14 cellular contexts compared by ENCODE assay signal in the genomic region with DNA sequence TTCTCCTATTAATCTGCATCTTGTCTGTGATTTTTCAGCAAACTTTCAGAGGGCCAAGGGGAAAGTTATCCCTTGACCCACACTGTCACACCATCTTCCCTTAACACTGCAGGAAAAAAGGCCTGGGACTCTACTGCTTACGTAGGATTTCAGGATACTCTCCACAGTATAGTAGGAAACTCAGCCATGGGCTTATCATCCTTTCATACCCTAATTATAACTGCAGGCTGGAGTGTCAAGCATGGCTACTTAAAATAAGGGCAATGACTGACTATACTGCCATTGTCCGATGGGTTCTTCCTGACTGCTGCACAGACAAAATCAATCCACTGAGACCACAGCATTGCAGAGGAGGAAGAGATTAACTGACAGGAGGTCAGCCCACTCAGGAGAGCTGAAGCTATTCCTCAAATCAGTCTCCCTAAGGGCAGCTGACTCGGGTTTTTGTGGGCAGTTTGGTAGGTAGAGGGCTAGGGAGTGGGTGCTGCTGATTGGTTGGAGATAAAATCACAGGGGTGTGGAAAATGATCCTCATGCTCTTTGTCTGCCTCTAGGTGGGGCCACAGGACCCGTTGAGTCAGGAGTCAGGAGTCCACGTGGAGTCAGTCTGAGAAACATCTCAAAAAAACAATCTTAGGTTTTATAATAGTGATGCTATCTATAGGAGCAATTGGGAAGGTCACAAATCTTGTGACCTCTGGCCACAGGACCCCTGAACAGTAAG.
DNase-seq lines count a peak whose midpoint lies in the region; ATAC-seq and TF ChIP-seq lines count a peak whose summit lies in the region.
"Had no signal": no experiment of that assay in that cellular context is flagged by ENCODE, and none has a peak within 500 bp of the region (broad histone marks: within the 10 kb centered on the region; RNA-seq: fewer than 3 reads in every experiment).

No MANE protein-coding gene starts in this region.

- H3K27ac ChIP-seq in endodermal cell (ENCODE audit: low read depth, low read length) (no peak overlapping the region), gastrocnemius medialis (no peak overlapping the region)
- H3K27ac ChIP-seq: uterus had no signal

- in situ Hi-C loops in gastrocnemius medialis (cut with MboI; ENCODE audit: low sequenced_read_pairs in 4 of 4), result no loop called here

- H3K36me3 ChIP-seq in endodermal cell (ENCODE audit: control insufficient read depth, insufficient read depth, low read length), result no peaks in the 10 kb centered on the region
- no peaks in the 10 kb centered on the region for H3K36me3 ChIP-seq in gastrocnemius medialis
- H3K36me3 ChIP-seq: uterus had no signal

- peak; percentile 50 for ATAC-seq in GM18861 (IDR thresholded peaks at IDR 0.05; ENCODE audit: unreplicated experiment)
- ATAC-seq in gastrocnemius medialis, result no peak
- no peak for ATAC-seq in HG03135 (IDR thresholded peaks at IDR 0.05; ENCODE audit: unreplicated experiment)

- no peak for TF ChIP-seq POLR2A in NB4 (IDR thresholded peaks at IDR 0.05; ENCODE audit: extremely low read depth, insufficient read length)
- no peak for TF ChIP-seq POLR2A in gastrocnemius medialis (IDR thresholded peaks at IDR 0.05)

- WGBS in endodermal cell (ENCODE audit: insufficient coverage in 1 of 2, insufficient read length in 1 of 2), 2 experiments, result 91 to 97% methylated on average over 3 to 5 of the region's 5 CpGs

- H3K9me3 Mint-ChIP-seq in endodermal cell, result peaks cover 6% of the 10 kb centered on the region
- H3K9me3 Mint-ChIP-seq: activated naive CD4-positive, alpha-beta T cell treated with anti-CD3 and anti-CD28 coated beads, Interleukin-2, amount 50 U/mL, for 72 hours; mesothelial cell of epicardium; T-helper 1 cell treated with Interleukin-12 subunit alpha and Interleukin-12 subunit beta and Interleukin-4 antibody, amounts not matched to agents 30 μg/mL and 1 μg/mL, for 36 hours had no signal

- peaks cover 12% of the 10 kb centered on the region for H3K9me3 ChIP-seq in endodermal cell (ENCODE audit: control insufficient read depth, low read length)
- no peaks in the 10 kb centered on the region for H3K9me3 ChIP-seq in gastrocnemius medialis
- H3K9me3 ChIP-seq: uterus had no signal

- intact Hi-C loops in gastrocnemius medialis (cut with DNase I; ENCODE audit: low total_unique reads), result no loop called here

- no peaks in the 10 kb centered on the region for H3K27me3 Mint-ChIP-seq in endodermal cell (ENCODE audit: insufficient read depth)

- no peaks in the 10 kb centered on the region for H3K36me3 Mint-ChIP-seq in endodermal cell (ENCODE audit: low read depth)
- H3K36me3 Mint-ChIP-seq: activated naive CD4-positive, alpha-beta T cell treated with anti-CD3 and anti-CD28 coated beads, Interleukin-2, amount 50 U/mL, for 72 hours; mesothelial cell of epicardium had no signal

- H3K4me3 ChIP-seq in NB4 (ENCODE audit: low read depth, low read length), result no peak overlapping the region
- H3K4me3 ChIP-seq in endodermal cell (ENCODE audit: low read length), result peak overlapping the region; percentile 7
- H3K4me3 ChIP-seq in gastrocnemius medialis, result no peak overlapping the region
- H3K4me3 ChIP-seq: uterus had no signal

- H3K4me1 Mint-ChIP-seq in endodermal cell, result peaks cover 42% of the 10 kb centered on the region

- no peaks in the 10 kb centered on the region for H3K27me3 ChIP-seq in endodermal cell (ENCODE audit: control insufficient read depth, insufficient read depth, low read length, poor library complexity, severe bottlenecking)
- no peaks in the 10 kb centered on the region for H3K27me3 ChIP-seq in gastrocnemius medialis
- H3K27me3 ChIP-seq: uterus had no signal

- peaks cover 2% of the 10 kb centered on the region for H3K4me1 ChIP-seq in endodermal cell (ENCODE audit: control insufficient read depth, insufficient read depth, low read length)
- no peaks in the 10 kb centered on the region for H3K4me1 ChIP-seq in gastrocnemius medialis
- H3K4me1 ChIP-seq: uterus had no signal

- H3K9ac ChIP-seq in endodermal cell (ENCODE audit: extremely low read depth, low read length, poor library complexity, severe bottlenecking), result no peak overlapping the region

- TF ChIP-seq CTCF in NB4 (IDR thresholded peaks at IDR 0.05; ENCODE audit: low read depth, low read length) (no peak), endodermal cell (conservative IDR thresholded peaks at IDR 0.05) (peak; percentile 31), gastrocnemius medialis (IDR thresholded peaks at IDR 0.05 in 4 of 5, conservative IDR thresholded peaks at IDR 0.05 in 1 of 5) (no peak)

- H3K4me3 Mint-ChIP-seq in endodermal cell, result no peak overlapping the region
- H3K4me3 Mint-ChIP-seq: mesothelial cell of epicardium; T-helper 1 cell treated with Interleukin-12 subunit alpha and Interleukin-12 subunit beta and Interleukin-4 antibody, amounts not matched to agents 30 μg/mL and 1 μg/mL, for 36 hours had no signal

- H3K27ac Mint-ChIP-seq in endodermal cell, result no peak overlapping the region
- H3K27ac Mint-ChIP-seq: activated naive CD4-positive, alpha-beta T cell treated with anti-CD3 and anti-CD28 coated beads, Interleukin-2, amount 50 U/mL, for 72 hours; mesothelial cell of epicardium; T-helper 1 cell treated with Interleukin-12 subunit alpha and Interleukin-12 subunit beta and Interleukin-4 antibody, amounts not matched to agents 30 μg/mL and 1 μg/mL, for 36 hours had no signal

- peak; percentile 11 for DNase-seq in activated CD4-positive, alpha-beta T cell treated with anti-CD3 and anti-CD28 coated beads for 48 hours
- DNase-seq in activated CD4-positive, alpha-beta T cell treated with anti-CD3 and anti-CD28 coated beads, Interleukin-2, amount 50 U/mL, for 4 hours, result no peak
- peak; percentile 35 for DNase-seq in NB4 (ENCODE audit: low read depth)
- no peak for DNase-seq in endodermal cell
- no peak for DNase-seq in SW480 (ENCODE audit: low spot score)
- no peak for DNase-seq in gastrocnemius medialis
- DNase-seq: Kasumi-1, NCI-H2107, uterus had no signal

Comparison
In these comparisons a context has a peak if more than half of its experiments do, and no peak if none do; other contexts are left out.
1. DNase-seq: peak in activated CD4-positive, alpha-beta T cell treated with anti-CD3 and anti-CD28 coated beads for 48 hours (single experiment) and NB4 (single experiment); none in activated CD4-positive, alpha-beta T cell treated with anti-CD3 and anti-CD28 coated beads, Interleukin-2, amount 50 U/mL, for 4 hours (0 of 2), endodermal cell (single experiment), SW480 (single experiment) and gastrocnemius medialis (0 of 2).